ENCODE assay signal across 7 cellular contexts in the genomic region with DNA sequence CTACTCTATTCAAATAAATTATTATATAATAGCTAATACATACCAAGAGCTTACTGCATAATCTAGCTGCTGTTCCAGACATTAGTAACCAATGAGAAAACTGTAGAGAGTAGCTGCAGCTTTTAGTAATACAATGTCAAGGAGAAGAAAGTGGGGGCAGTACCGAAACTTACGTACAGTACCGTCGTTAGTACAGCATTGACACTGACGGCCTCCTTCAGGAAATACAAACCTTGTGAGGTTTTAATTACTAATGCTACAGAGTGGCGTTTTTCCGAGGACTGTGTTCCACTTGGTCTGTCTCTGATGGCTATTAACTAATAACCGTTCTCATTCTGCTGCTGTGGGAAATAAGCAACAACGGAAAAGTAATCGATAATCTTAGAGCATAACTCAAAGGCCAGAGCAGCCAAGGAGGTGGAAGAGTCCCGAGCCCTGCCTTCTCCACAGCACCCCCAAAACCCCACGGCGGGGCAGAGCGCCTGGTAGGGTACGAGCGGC. TPM values are rescaled to one million over a fixed set of nuclear protein-coding genes. Genes with fewer than 3 reads are reported as not detected.
DNase-seq lines count a peak whose midpoint lies in the region; ATAC-seq and TF ChIP-seq lines count a peak whose summit lies in the region.

No MANE protein-coding gene starts in this region.

- H3K4me3 ChIP-seq in RWPE2 (ENCODE audit: severe bottlenecking) (peak overlapping the region; percentile 69), colonic mucosa (peak overlapping the region; percentile 91), thoracic aorta (peak overlapping the region; percentile 90)

- peak; percentile 56 for ATAC-seq in GM19452 (IDR thresholded peaks at IDR 0.05; ENCODE audit: unreplicated experiment)
- peak; percentile 46 for ATAC-seq in HG03457 (IDR thresholded peaks at IDR 0.05; ENCODE audit: unreplicated experiment)
- peak; percentile 31 for ATAC-seq in RWPE2 (ENCODE audit: low read depth)
- no peak for ATAC-seq in thoracic aorta (ENCODE audit: insufficient number of reproducible peaks, low FRiP score, low read depth)

- H3K36me3 ChIP-seq in ES-I3 (ENCODE audit: insufficient read depth, low read length) (no peaks in the 10 kb centered on the region), RWPE2 (ENCODE audit: low read depth) (peaks cover 17% of the 10 kb centered on the region), colonic mucosa (no peaks in the 10 kb centered on the region), thoracic aorta (peaks cover 3% of the 10 kb centered on the region)

- peak overlapping the region; percentile 76 for H3K27ac ChIP-seq in RWPE2 (ENCODE audit: poor library complexity, severe bottlenecking)
- peak overlapping the region; percentile 84 for H3K27ac ChIP-seq in colonic mucosa
- peak overlapping the region; percentile 88 to 91 for H3K27ac ChIP-seq in thoracic aorta

- H3K4me1 ChIP-seq in ES-I3 (ENCODE audit: insufficient read depth, low read length) (peaks cover 6% of the 10 kb centered on the region; the same call in 1 of the 2 replicates), RWPE2 (ENCODE audit: insufficient read depth, poor library complexity, severe bottlenecking) (peaks cover 6% of the 10 kb centered on the region), colonic mucosa (peaks cover 2% of the 10 kb centered on the region), thoracic aorta (ENCODE audit: control insufficient read depth in 1 of 2, low read depth in 2 of 2) (peaks cover 11 to 44% of the 10 kb centered on the region in 2 donors)

- DNase-seq in RWPE2 (ENCODE audit: low spot score) (no peak), colonic mucosa (no peak), lung microvascular endothelial cell (ENCODE audit: low read depth in 2 of 2) (peak; percentile 2 to 33), thoracic aorta (ENCODE audit: low spot score) (no peak)

- TF ChIP-seq CTCF in RWPE2 (IDR thresholded peaks at IDR 0.05; ENCODE audit: poor library complexity, severe bottlenecking) = no peak
- no peak for TF ChIP-seq CTCF in colonic mucosa (IDR thresholded peaks at IDR 0.05)
- TF ChIP-seq CTCF in thoracic aorta (IDR thresholded peaks at IDR 0.05) = no peak

- H3K9ac ChIP-seq in ES-I3 (ENCODE audit: low read depth, low read length) = peak overlapping the region; percentile 82; the same call in 1 of the 2 replicates
- H3K9ac ChIP-seq in colonic mucosa (ENCODE audit: low read depth in 2 of 2, low read length in 2 of 2) = peak overlapping the region; percentile 86 to 88

- intact Hi-C loops in colonic mucosa (cut with DNase I) = no loop called here

- H3K9me3 ChIP-seq in ES-I3 (ENCODE audit: control insufficient read depth, insufficient read depth, low read length) = no peaks in the 10 kb centered on the region
- H3K9me3 ChIP-seq in RWPE2 (ENCODE audit: severe bottlenecking) = no peaks in the 10 kb centered on the region
- no peaks in the 10 kb centered on the region for H3K9me3 ChIP-seq in colonic mucosa
- H3K9me3 ChIP-seq in thoracic aorta = no peaks in the 10 kb centered on the region

- no peaks in the 10 kb centered on the region for H3K27me3 ChIP-seq in RWPE2 (ENCODE audit: insufficient read depth, poor library complexity, severe bottlenecking)
- H3K27me3 ChIP-seq in colonic mucosa = no peaks in the 10 kb centered on the region
- H3K27me3 ChIP-seq in thoracic aorta (replicated peaks; ENCODE audit: insufficient read depth) = no peaks in the 10 kb centered on the region

RNA-seq across cellular contexts. Expression of a gene that starts 0.3 kb away (rescaled TPM):
- total RNA-seq in colonic mucosa (10 to 100 TPM; 19.2 to 24.2 TPM), lung microvascular endothelial cell (1.2 and 3.7 TPM in 2 replicates), thoracic aorta (10 to 100 TPM; 23.7 to 58.6 TPM)

RNA-seq across cellular contexts. Expression of a gene that starts 27.6 kb away (rescaled TPM):
- under 1 TPM in 1 of 2 donors, not detected in 1; 0.35 TPM for total RNA-seq in colonic mucosa
- under 0.01 TPM in 1 of 2 replicates, not detected in the other for total RNA-seq in lung microvascular endothelial cell
- 1 to 10 TPM in 1 of 2 donors, under 1 TPM in 1; 0.41 to 1.3 TPM for total RNA-seq in thoracic aorta

Comparison
In these comparisons a context has a peak if more than half of its experiments do, and no peak if none do; other contexts are left out.
1. DNase-seq: peak in lung microvascular endothelial cell (2 of 2); none in RWPE2 (single experiment), colonic mucosa (single experiment) and thoracic aorta (single experiment).
2. Peak in every context shown above with its lines, with median percentiles within 50 percentile points of each other: H3K27ac ChIP-seq and H3K4me3 ChIP-seq.